1 cellular context compared by ENCODE assay signal in genomic region chr3:120454076-120454689, GRCh38.
TF ChIP-seq lines count a peak whose summit lies in the region.

No MANE protein-coding gene starts in this region.

TF ChIP-seq in HEK293, 187 proteins besides CTCF, POLR2A, EP300 and RAD21 (continued from another document):
- TF ChIP-seq ZSCAN4 (tag by site-specific recombination; IDR thresholded peaks at IDR 0.05) = peak; percentile 59
- TF ChIP-seq PRDM4 (tag by site-specific recombination; IDR thresholded peaks at IDR 0.05) = 0 out of 2 replicates have a peak, but pooled peaks have one; percentile 17
- peak; percentile 16; the same call in 1 of the 2 replicates for TF ChIP-seq ATF2 (tag by site-specific recombination; IDR thresholded peaks at IDR 0.05; ENCODE audit: low read depth)
- TF ChIP-seq ZNF654 (tag by site-specific recombination; IDR thresholded peaks at IDR 0.05; ENCODE audit: low read depth) = no peak
- 0 out of 2 replicates have a peak, but pooled peaks have one; percentile 1 for TF ChIP-seq ZNF544 (tag by site-specific recombination; IDR thresholded peaks at IDR 0.05)
- TF ChIP-seq WT1 (tag by site-specific recombination; IDR thresholded peaks at IDR 0.05) = 0 out of 2 replicates have a peak, but pooled peaks have one; percentile 25
- peak; percentile 65 for TF ChIP-seq OSR2 (tag by site-specific recombination; IDR thresholded peaks at IDR 0.05)
- 0 out of 2 replicates have a peak, but pooled peaks have one; percentile 21 for TF ChIP-seq ZNF366 (tag by site-specific recombination; conservative IDR thresholded peaks at IDR 0.05)
